ENCODE assay signal across 11 cellular contexts in the genomic region with DNA sequence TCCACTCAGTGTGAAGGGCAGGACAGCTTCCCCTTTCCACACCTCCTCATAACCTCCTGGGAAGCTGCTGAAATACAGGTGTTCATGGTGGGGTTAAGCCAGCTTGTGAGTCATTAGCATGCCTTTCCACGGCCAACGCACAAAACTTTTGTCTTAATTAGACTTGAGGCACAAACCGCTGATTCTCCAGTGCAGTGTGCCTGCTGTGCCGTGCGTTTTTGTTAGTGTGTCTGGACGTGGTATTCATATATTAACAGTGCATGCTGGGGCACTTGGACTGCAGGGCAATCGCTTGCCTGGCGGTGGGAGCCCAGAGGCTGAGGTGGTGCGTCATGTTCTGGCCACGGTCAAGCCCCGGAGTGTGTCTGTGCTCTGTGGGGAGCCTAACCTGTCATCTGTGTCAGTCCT.
DNase-seq lines count a peak whose midpoint lies in the region; ATAC-seq and TF ChIP-seq lines count a peak whose summit lies in the region.
"Had no signal": no experiment of that assay in that cellular context is flagged by ENCODE, and none has a peak within 500 bp of the region (broad histone marks: within the 10 kb centered on the region; RNA-seq: fewer than 3 reads in every experiment).

No MANE protein-coding gene starts in this region.

- intact Hi-C loops in left ventricle myocardium superior (cut with micrococcal nuclease), result no loop called here
- intact Hi-C loops in spleen (cut with DNase I; ENCODE audit: low total_unique reads), result no loop called here
- intact Hi-C loops in body of pancreas (cut with DNase I), result no loop called here

- H3K4me1 ChIP-seq in spleen (peaks cover 0 to 19% (median 3%) of the 10 kb centered on the region in 6 donors), body of pancreas (peaks cover 26% of the 10 kb centered on the region), suprapubic skin (peaks cover 15% of the 10 kb centered on the region)

- ATAC-seq in left ventricle myocardium superior (peak; percentile 9), body of pancreas (no peak)

- TF ChIP-seq CTCF in brain microvascular endothelial cell (IDR thresholded peaks at IDR 0.05; ENCODE audit: low read depth, low read length, missing control alignments), result no peak
- no peak for TF ChIP-seq CTCF in spleen (IDR thresholded peaks at IDR 0.05 in 8 of 11, conservative IDR thresholded peaks at IDR 0.05 in 3 of 11)
- no peak for TF ChIP-seq CTCF in body of pancreas (IDR thresholded peaks at IDR 0.05)
- no peak for TF ChIP-seq CTCF in suprapubic skin (IDR thresholded peaks at IDR 0.05)

- TF ChIP-seq POLR2A in spleen (IDR thresholded peaks at IDR 0.05) (no peak), body of pancreas (IDR thresholded peaks at IDR 0.05) (no peak), suprapubic skin (IDR thresholded peaks at IDR 0.05) (no peak)

- H3K9me3 ChIP-seq in spleen (no peaks in the 10 kb centered on the region), body of pancreas (no peaks in the 10 kb centered on the region), suprapubic skin (no peaks in the 10 kb centered on the region)

- no peak for TF ChIP-seq EP300 in suprapubic skin (IDR thresholded peaks at IDR 0.05)

- no peaks in the 10 kb centered on the region for H3K36me3 ChIP-seq in brain microvascular endothelial cell (replicated peaks)
- H3K36me3 ChIP-seq in spleen, result no peaks in the 10 kb centered on the region
- H3K36me3 ChIP-seq in body of pancreas (replicated peaks in 1 of 2; ENCODE audit: insufficient read depth in 1 of 2, low read depth in 2 of 2), result no peaks in the 10 kb centered on the region
- H3K36me3 ChIP-seq in suprapubic skin, result no peaks in the 10 kb centered on the region

- no peak overlapping the region for H3K27ac ChIP-seq in brain microvascular endothelial cell
- no peak overlapping the region for H3K27ac ChIP-seq in spleen
- H3K27ac ChIP-seq in body of pancreas, result peak overlapping the region in 1 of 4 donors; percentile 11
- no peak overlapping the region for H3K27ac ChIP-seq in suprapubic skin

- H3K27me3 ChIP-seq in brain microvascular endothelial cell (replicated peaks) (no peaks in the 10 kb centered on the region), spleen (replicated peaks in 1 of 7) (no peaks in the 10 kb centered on the region), body of pancreas (no peaks in the 10 kb centered on the region), suprapubic skin (no peaks in the 10 kb centered on the region)

- DNase-seq in M059J (ENCODE audit: low read depth), result peak; percentile 75
- DNase-seq in brain microvascular endothelial cell, result peak; percentile 19
- DNase-seq in left ventricle myocardium superior, result peak; percentile 27
- DNase-seq in spleen, result peak; percentile 49
- no peak for DNase-seq in body of pancreas
- no peak for DNase-seq in suprapubic skin (ENCODE audit: low spot score in 2 of 2)
- DNase-seq in activated naive CD4-positive, alpha-beta T cell treated with Interleukin-2 at 50 U/mL for 16 hours, result no peak
- DNase-seq: activated CD8-positive, alpha-beta memory T cell treated with anti-CD3 and anti-CD28 coated beads for 24 hours; activated gamma-delta T cell treated with Interleukin-2 at 50 U/mL for 16 hours; NCI-H1105; NCI-H510A had no signal

- WGBS in spleen, 5 donors, result 81 to 94% (median 87%) methylated on average over 9 to 11 of the region's 11 CpGs
- WGBS in body of pancreas, 2 donors, result 62 to 73% methylated on average over 5 to 11 of the region's 11 CpGs
- WGBS in suprapubic skin, result 83% methylated on average over 4 of the region's 11 CpGs

- in situ Hi-C loops in brain microvascular endothelial cell (cut with HindIII; ENCODE audit: low pct_ligation_motif_present, low sequenced_read_pairs), result no loop called here

- H3K4me3 ChIP-seq in brain microvascular endothelial cell (ENCODE audit: low read depth, low read length), result no peak overlapping the region
- H3K4me3 ChIP-seq in spleen, result no peak overlapping the region
- H3K4me3 ChIP-seq in body of pancreas, result no peak overlapping the region
- no peak overlapping the region for H3K4me3 ChIP-seq in suprapubic skin

Comparison
In these comparisons a context has a peak if more than half of its experiments do, and no peak if none do; other contexts are left out.
1. DNase-seq: peak in M059J (single experiment), brain microvascular endothelial cell (single experiment), left ventricle myocardium superior (single experiment) and spleen (single experiment); none in body of pancreas (0 of 4), suprapubic skin (0 of 2) and activated naive CD4-positive, alpha-beta T cell treated with Interleukin-2 at 50 U/mL for 16 hours (single experiment).